14 cellular contexts compared by ENCODE assay signal in genomic region chr6:163688971-163689370, GRCh38.
"Had no signal": no experiment of that assay in that cellular context is flagged by ENCODE, and none has a peak within 500 bp of the region (broad histone marks: within the 10 kb centered on the region; RNA-seq: fewer than 3 reads in every experiment).

No MANE protein-coding gene starts in this region.

- H3K36me3 ChIP-seq: cardiac muscle cell, esophagus muscularis mucosa, gastrocnemius medialis had no signal

- DNase-seq: activated B cell treated with CpG ODN at 0.5 μM for 24 hours; activated CD4-positive, alpha-beta T cell treated with anti-CD3 and anti-CD28 coated beads, Interleukin-2, amount 10 ng/mL, durations not matched to agents 7 days and 5 days; activated naive CD4-positive, alpha-beta T cell treated with anti-CD3 and anti-CD28 coated beads, Interleukin-2, amount 50 U/mL, for 16 hours; amygdala; gastrocnemius medialis; kidney; left ventricle myocardium superior; mesendoderm; nephron progenitor cell; stimulated activated naive CD4-positive, alpha-beta T cell; substantia nigra had no signal

- H3K4me1 ChIP-seq: esophagus muscularis mucosa, gastrocnemius medialis had no signal

- ATAC-seq: gastrocnemius medialis, left ventricle myocardium superior had no signal

- H3K27ac ChIP-seq: cardiac muscle cell, esophagus muscularis mucosa, gastrocnemius medialis, skin epidermis had no signal

- H3K27me3 ChIP-seq: cardiac muscle cell, gastrocnemius medialis had no signal

- H3K9me3 ChIP-seq: gastrocnemius medialis had no signal

- H3K4me3 ChIP-seq: cardiac muscle cell, esophagus muscularis mucosa, gastrocnemius medialis, skin epidermis had no signal
